ENCODE assay signal across 1 cellular context in the genomic region with DNA sequence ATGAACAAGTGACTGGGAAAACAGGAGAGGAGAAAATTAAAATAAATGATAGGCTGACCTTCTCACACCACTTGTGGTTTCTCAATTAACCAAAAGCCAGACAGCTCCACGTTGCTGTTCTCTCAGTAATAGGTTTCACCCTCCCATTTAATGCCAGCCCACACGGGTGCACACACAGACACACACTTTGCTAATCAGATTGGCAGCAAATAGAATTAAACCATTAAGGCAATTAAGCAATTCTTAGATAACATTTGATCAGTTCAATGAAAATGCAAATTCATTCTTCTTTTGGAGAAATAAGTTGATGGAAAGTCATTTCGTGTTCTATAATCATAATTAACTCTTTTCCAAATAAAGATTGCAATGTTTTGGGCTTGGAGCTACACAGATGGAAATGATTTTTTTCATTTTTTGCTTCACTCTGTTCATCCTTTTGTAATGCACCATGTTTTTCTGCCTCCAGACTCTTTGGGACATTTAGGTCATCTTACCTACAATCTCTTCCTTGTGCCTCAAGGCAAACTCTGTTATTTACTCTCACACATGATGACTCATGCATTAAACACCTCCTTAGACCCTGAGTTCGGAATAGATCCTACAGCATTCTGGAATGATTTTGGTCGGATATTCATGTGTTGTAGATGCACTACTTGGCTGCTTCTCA.
TF ChIP-seq lines count a peak whose summit lies in the region.

No MANE protein-coding gene starts in this region.

TF ChIP-seq in GM12878, 131 proteins besides CTCF, POLR2A, EP300 and RAD21:
- TF ChIP-seq SMC3 (IDR thresholded peaks at IDR 0.05; ENCODE audit: borderline replicate concordance, low read length): no peak
- TF ChIP-seq ZBTB11 (CRISPR knock-in tag; IDR thresholded peaks at IDR 0.05): no peak
- no peak for TF ChIP-seq NR2C1 (IDR thresholded peaks at IDR 0.05)
- TF ChIP-seq, protein P1, sequence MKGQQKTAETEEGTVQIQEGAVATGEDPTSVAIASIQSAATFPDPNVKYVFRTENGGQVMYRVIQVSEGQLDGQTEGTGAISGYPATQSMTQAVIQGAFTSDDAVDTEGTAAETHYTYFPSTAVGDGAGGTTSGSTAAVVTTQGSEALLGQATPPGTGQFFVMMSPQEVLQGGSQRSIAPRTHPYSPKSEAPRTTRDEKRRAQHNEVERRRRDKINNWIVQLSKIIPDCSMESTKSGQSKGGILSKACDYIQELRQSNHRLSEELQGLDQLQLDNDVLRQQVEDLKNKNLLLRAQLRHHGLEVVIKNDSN (IDR thresholded peaks at IDR 0.05; ENCODE audit: borderline replicate concordance, extremely low read length, insufficient read depth, low read depth, low read length): no peak
- TF ChIP-seq, protein P2, sequence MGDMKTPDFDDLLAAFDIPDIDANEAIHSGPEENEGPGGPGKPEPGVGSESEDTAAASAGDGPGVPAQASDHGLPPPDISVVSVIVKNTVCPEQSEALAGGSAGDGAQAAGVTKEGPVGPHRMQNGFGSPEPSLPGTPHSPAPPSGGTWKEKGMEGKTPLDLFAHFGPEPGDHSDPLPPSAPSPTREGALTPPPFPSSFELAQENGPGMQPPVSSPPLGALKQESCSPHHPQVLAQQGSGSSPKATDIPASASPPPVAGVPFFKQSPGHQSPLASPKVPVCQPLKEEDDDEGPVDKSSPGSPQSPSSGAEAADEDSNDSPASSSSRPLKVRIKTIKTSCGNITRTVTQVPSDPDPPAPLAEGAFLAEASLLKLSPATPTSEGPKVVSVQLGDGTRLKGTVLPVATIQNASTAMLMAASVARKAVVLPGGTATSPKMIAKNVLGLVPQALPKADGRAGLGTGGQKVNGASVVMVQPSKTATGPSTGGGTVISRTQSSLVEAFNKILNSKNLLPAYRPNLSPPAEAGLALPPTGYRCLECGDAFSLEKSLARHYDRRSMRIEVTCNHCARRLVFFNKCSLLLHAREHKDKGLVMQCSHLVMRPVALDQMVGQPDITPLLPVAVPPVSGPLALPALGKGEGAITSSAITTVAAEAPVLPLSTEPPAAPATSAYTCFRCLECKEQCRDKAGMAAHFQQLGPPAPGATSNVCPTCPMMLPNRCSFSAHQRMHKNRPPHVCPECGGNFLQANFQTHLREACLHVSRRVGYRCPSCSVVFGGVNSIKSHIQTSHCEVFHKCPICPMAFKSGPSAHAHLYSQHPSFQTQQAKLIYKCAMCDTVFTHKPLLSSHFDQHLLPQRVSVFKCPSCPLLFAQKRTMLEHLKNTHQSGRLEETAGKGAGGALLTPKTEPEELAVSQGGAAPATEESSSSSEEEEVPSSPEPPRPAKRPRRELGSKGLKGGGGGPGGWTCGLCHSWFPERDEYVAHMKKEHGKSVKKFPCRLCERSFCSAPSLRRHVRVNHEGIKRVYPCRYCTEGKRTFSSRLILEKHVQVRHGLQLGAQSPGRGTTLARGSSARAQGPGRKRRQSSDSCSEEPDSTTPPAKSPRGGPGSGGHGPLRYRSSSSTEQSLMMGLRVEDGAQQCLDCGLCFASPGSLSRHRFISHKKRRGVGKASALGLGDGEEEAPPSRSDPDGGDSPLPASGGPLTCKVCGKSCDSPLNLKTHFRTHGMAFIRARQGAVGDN (IDR thresholded peaks at IDR 0.05): no peak
- no peak for TF ChIP-seq HDAC6 (IDR thresholded peaks at IDR 0.05; ENCODE audit: unreplicated experiment)
- TF ChIP-seq, protein P3, sequence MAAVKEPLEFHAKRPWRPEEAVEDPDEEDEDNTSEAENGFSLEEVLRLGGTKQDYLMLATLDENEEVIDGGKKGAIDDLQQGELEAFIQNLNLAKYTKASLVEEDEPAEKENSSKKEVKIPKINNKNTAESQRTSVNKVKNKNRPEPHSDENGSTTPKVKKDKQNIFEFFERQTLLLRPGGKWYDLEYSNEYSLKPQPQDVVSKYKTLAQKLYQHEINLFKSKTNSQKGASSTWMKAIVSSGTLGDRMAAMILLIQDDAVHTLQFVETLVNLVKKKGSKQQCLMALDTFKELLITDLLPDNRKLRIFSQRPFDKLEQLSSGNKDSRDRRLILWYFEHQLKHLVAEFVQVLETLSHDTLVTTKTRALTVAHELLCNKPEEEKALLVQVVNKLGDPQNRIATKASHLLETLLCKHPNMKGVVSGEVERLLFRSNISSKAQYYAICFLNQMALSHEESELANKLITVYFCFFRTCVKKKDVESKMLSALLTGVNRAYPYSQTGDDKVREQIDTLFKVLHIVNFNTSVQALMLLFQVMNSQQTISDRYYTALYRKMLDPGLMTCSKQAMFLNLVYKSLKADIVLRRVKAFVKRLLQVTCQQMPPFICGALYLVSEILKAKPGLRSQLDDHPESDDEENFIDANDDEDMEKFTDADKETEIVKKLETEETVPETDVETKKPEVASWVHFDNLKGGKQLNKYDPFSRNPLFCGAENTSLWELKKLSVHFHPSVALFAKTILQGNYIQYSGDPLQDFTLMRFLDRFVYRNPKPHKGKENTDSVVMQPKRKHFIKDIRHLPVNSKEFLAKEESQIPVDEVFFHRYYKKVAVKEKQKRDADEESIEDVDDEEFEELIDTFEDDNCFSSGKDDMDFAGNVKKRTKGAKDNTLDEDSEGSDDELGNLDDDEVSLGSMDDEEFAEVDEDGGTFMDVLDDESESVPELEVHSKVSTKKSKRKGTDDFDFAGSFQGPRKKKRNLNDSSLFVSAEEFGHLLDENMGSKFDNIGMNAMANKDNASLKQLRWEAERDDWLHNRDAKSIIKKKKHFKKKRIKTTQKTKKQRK (IDR thresholded peaks at IDR 0.05; ENCODE audit: low read depth, low read length): no peak
- no peak for TF ChIP-seq BACH1 (IDR thresholded peaks at IDR 0.05; ENCODE audit: borderline replicate concordance)
- no peak for TF ChIP-seq SUPT20H (IDR thresholded peaks at IDR 0.05; ENCODE audit: borderline replicate concordance, control insufficient read depth, low read depth, low read length)
- TF ChIP-seq BHLHE40 (IDR thresholded peaks at IDR 0.05; ENCODE audit: borderline replicate concordance in 1 of 2, low read depth in 2 of 2, low read length in 1 of 2): no peak
- TF ChIP-seq KAT2A (conservative IDR thresholded peaks at IDR 0.05; ENCODE audit: control insufficient read depth, low read depth, low read length): no peak
- no peak for TF ChIP-seq GATAD2B (conservative IDR thresholded peaks at IDR 0.05; ENCODE audit: low read depth)
- no peak for TF ChIP-seq ZSCAN29 (IDR thresholded peaks at IDR 0.05)
- TF ChIP-seq E4F1 (IDR thresholded peaks at IDR 0.05; ENCODE audit: borderline replicate concordance, partially characterized antibody): no peak
- TF ChIP-seq CEBPB (IDR thresholded peaks at IDR 0.05; ENCODE audit: borderline replicate concordance in 1 of 2, low read depth in 2 of 2, low read length in 2 of 2): no peak
- TF ChIP-seq, protein P4, sequence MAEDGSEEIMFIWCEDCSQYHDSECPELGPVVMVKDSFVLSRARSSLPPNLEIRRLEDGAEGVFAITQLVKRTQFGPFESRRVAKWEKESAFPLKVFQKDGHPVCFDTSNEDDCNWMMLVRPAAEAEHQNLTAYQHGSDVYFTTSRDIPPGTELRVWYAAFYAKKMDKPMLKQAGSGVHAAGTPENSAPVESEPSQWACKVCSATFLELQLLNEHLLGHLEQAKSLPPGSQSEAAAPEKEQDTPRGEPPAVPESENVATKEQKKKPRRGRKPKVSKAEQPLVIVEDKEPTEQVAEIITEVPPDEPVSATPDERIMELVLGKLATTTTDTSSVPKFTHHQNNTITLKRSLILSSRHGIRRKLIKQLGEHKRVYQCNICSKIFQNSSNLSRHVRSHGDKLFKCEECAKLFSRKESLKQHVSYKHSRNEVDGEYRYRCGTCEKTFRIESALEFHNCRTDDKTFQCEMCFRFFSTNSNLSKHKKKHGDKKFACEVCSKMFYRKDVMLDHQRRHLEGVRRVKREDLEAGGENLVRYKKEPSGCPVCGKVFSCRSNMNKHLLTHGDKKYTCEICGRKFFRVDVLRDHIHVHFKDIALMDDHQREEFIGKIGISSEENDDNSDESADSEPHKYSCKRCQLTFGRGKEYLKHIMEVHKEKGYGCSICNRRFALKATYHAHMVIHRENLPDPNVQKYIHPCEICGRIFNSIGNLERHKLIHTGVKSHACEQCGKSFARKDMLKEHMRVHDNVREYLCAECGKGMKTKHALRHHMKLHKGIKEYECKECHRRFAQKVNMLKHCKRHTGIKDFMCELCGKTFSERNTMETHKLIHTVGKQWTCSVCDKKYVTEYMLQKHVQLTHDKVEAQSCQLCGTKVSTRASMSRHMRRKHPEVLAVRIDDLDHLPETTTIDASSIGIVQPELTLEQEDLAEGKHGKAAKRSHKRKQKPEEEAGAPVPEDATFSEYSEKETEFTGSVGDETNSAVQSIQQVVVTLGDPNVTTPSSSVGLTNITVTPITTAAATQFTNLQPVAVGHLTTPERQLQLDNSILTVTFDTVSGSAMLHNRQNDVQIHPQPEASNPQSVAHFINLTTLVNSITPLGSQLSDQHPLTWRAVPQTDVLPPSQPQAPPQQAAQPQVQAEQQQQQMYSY (CRISPR knock-in tag; IDR thresholded peaks at IDR 0.05): no peak
- no peak for TF ChIP-seq PAX5 (IDR thresholded peaks at IDR 0.05; ENCODE audit: borderline replicate concordance, low read depth, low read length)
- TF ChIP-seq SREBF2 (IDR thresholded peaks at IDR 0.05; ENCODE audit: low read length): no peak
- TF ChIP-seq NR2F1 (conservative IDR thresholded peaks at IDR 0.05): no peak
TF ChIP-seq in GM12878: peak in this region for 0.
